In genomic region chrX:153468008-153468580, GRCh38 we compare ENCODE assay signal across 1 cellular context.
TF ChIP-seq lines count a peak whose summit lies in the region.

No MANE protein-coding gene starts in this region.

TF ChIP-seq in IMR-90, 13 proteins besides CTCF, POLR2A, EP300 and RAD21 (continued from another document):
- TF ChIP-seq MAFK (IDR thresholded peaks at IDR 0.05; ENCODE audit: low read depth, low read length) (no peak), NFE2L2 (IDR thresholded peaks at IDR 0.05; ENCODE audit: low read depth, low read length) (no peak), CHD1 (IDR thresholded peaks at IDR 0.05; ENCODE audit: low read depth, low read length) (no peak), BHLHE40 (IDR thresholded peaks at IDR 0.05; ENCODE audit: low read depth, low read length) (no peak), MXI1 (IDR thresholded peaks at IDR 0.05; ENCODE audit: borderline replicate concordance, low read depth, low read length) (no peak), SMC3 (IDR thresholded peaks at IDR 0.05; ENCODE audit: low read depth, low read length) (no peak), RCOR1 (IDR thresholded peaks at IDR 0.05; ENCODE audit: insufficient replicate concordance, low read length) (no peak), MAZ (IDR thresholded peaks at IDR 0.05; ENCODE audit: borderline replicate concordance, low read depth, low read length) (no peak), USF2 (IDR thresholded peaks at IDR 0.05; ENCODE audit: low read depth, low read length) (no peak), FOS (IDR thresholded peaks at IDR 0.05; ENCODE audit: low read depth, low read length) (no peak), RFX5 (IDR thresholded peaks at IDR 0.05; ENCODE audit: low read depth, low read length) (no peak)
